1 cellular context compared by ENCODE assay signal in the genomic region with DNA sequence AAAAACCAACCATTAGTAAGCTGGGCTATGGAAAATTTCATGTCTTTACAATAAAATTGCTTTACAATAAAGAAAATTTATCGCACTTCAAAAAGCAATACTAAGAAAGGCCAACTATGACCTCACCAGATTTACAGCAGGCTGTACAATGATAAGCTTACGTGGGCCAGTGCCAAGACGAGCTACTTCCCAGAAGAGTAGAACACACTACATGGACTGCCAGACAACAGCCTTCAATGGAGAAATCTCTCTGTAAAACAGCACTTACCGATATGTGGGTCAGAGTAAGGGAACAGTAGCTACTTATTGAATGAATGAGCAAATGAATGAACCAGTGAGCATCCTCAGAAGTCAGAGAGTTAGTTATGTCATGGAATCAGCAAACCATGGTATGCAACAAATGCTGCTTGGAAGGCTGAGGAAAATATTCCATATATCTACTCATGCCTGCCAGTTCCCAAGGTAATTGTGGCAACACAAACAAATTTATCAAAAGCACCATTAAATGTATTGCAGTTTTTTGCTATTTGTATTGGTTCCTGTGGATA.
TF ChIP-seq lines count a peak whose summit lies in the region.

No MANE protein-coding gene starts in this region.

TF ChIP-seq in H1, 55 proteins besides CTCF, POLR2A, EP300 and RAD21 (continued from another document):
- TF ChIP-seq RXRA (IDR thresholded peaks at IDR 0.05; ENCODE audit: insufficient read depth, low read depth, low read length) (no peak), NANOG (IDR thresholded peaks at IDR 0.05; ENCODE audit: insufficient read depth, low read depth, low read length, poor library complexity, severe bottlenecking) (no peak), SP2 (IDR thresholded peaks at IDR 0.05; ENCODE audit: low read length) (no peak), ZNF274 (IDR thresholded peaks at IDR 0.05; ENCODE audit: borderline replicate concordance, extremely low read depth, low read length) (no peak), CHD1 (IDR thresholded peaks at IDR 0.05; ENCODE audit: low read depth, low read length) (no peak), TAF1 (IDR thresholded peaks at IDR 0.05; ENCODE audit: low read depth, low read length) (no peak)
